ENCODE assay signal across 26 cellular contexts in genomic region chr1:2425875-2426274, GRCh38. TPM values are rescaled to one million over a fixed set of nuclear protein-coding genes. Genes with fewer than 3 reads are reported as not detected.
"Had no signal": no experiment of that assay in that cellular context is flagged by ENCODE, and none has a peak within 500 bp of the region (broad histone marks: within the 10 kb centered on the region; RNA-seq: fewer than 3 reads in every experiment).

No MANE protein-coding gene starts in this region.

- H3K4me3 ChIP-seq: adrenal gland, breast epithelium, MG63 had no signal

- H3K36me3 ChIP-seq: adrenal gland, breast epithelium, MG63 had no signal

- DNase-seq: activated CD4-positive, alpha-beta T cell treated with anti-CD3 and anti-CD28 coated beads for 48 hours; activated CD4-positive, alpha-beta T cell treated with anti-CD3 and anti-CD28 coated beads, Interleukin-2, amount 50 U/mL, for 4 hours; activated CD4-positive, CD25-positive, alpha-beta regulatory T cell treated with anti-CD3 and anti-CD28 coated beads, Interleukin-2, amount 50 U/mL, for 72 hours; activated CD8-positive, alpha-beta memory T cell treated with anti-CD3 and anti-CD28 coated beads, Interleukin-2, amount 50 U/mL, for 48 hours; activated CD8-positive, alpha-beta T cell treated with anti-CD3 and anti-CD28 coated beads, Interleukin-2, amount 10 ng/mL, durations not matched to agents 7 days and 5 days; activated naive CD4-positive, alpha-beta T cell treated with anti-CD3 and anti-CD28 coated beads, Interleukin-2, amount 50 U/mL, for 16 hours; activated naive CD8-positive, alpha-beta T cell treated with anti-CD3 and anti-CD28 coated beads, Interleukin-2, amount 10 ng/mL, durations not matched to agents 7 days and 5 days; activated T-cell treated with anti-CD3 and anti-CD28 coated beads, Interleukin-2, amount 50 U/mL, for 1 hour; adrenal gland; aorta; central memory CD4-positive, alpha-beta T cell; MG63; MV-4-11; NCI-H1092 treated with DMSO at 0.1 percent for 48 hours; NCI-H1417 treated with DMSO at 0.1 percent for 48 hours; NCI-H187; NCI-H2081 treated with DMSO at 0.1 percent for 48 hours; NCI-H2171; NCI-H2227 treated with DMSO at 0.1 percent for 48 hours; NCI-H526; PC-3; SHP77 treated with DMSO at 0.1 percent for 48 hours had no signal

- H3K27me3 ChIP-seq: MG63 had no signal

- H3K9me3 ChIP-seq: adrenal gland had no signal

- ATAC-seq: activated CD8-positive, alpha-beta T cell treated with anti-CD3 and anti-CD28 coated beads, Interleukin-2, amount 10 ng/mL, durations not matched to agents 7 days and 5 days; PC-3; WTC11 had no signal

- H3K27ac ChIP-seq: adrenal gland, breast epithelium had no signal

- H3K4me1 ChIP-seq: adrenal gland, breast epithelium had no signal

RNA-seq across cellular contexts. Expression of gene PLCH2, which starts 50.2 kb away (rescaled TPM):
- total RNA-seq: NCI-H460, SK-MEL-5 had no signal
